29 cellular contexts compared by ENCODE assay signal in the genomic region with DNA sequence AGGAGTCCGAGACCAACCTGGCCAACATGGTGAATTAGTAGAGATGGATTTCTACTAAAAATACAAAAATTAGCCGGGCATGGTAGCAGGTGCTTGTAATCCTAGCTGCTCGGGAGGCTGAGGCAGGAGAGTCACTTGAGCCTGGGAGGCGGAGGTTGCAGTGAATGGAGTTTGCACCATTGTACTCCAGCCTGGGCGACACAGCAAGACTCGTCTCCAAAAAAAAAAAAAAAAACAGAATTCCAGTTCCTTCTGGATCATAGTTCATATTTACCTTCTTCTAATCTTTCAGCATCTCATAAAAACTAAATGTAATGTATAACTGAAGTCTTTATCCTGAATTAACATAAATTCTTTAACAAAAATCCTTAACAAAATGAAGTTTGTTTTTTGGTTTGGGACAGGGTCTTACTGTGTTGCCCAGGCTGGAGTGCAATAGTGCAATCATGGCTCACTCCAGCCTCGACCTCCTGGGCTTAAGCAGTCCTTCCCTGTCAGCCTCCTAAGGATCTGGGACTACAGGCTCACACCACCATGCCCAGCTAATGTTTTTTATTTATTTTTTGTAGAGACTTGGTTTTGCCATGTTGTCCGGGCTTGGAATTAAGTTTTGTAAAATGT.
"Had no signal": no experiment of that assay in that cellular context is flagged by ENCODE, and none has a peak within 500 bp of the region (broad histone marks: within the 10 kb centered on the region; RNA-seq: fewer than 3 reads in every experiment).

No MANE protein-coding gene starts in this region.

- H3K27ac Mint-ChIP-seq: activated naive CD4-positive, alpha-beta T cell treated with anti-CD3 and anti-CD28 coated beads, Interleukin-2, amount 50 U/mL, for 72 hours; activated T-helper 17 cell treated with anti-CD3 and anti-CD28 coated beads, Interleukin-2, amount 50 U/mL, for 72 hours; progenitor cell of endocrine pancreas; T-helper 1 cell treated with Interleukin-12 subunit alpha and Interleukin-12 subunit beta and Interleukin-4 antibody, amounts not matched to agents 30 μg/mL and 1 μg/mL, for 36 hours; type B pancreatic cell had no signal

- H3K4me3 Mint-ChIP-seq: activated T-helper 17 cell treated with anti-CD3 and anti-CD28 coated beads, Interleukin-2, amount 50 U/mL, for 72 hours; naive B cell; T-helper 1 cell treated with Interleukin-12 subunit alpha and Interleukin-12 subunit beta and Interleukin-4 antibody, amounts not matched to agents 30 μg/mL and 1 μg/mL, for 36 hours; type B pancreatic cell had no signal

- H3K27me3 Mint-ChIP-seq: activated T-helper 17 cell treated with anti-CD3 and anti-CD28 coated beads, Interleukin-2, amount 50 U/mL, for 72 hours; naive B cell; progenitor cell of endocrine pancreas; type B pancreatic cell had no signal

- ATAC-seq: activated naive CD4-positive, alpha-beta T cell treated with anti-CD3 and anti-CD28 coated beads, Interleukin-2, amount 50 U/mL, for 72 hours; activated T-helper 17 cell treated with anti-CD3 and anti-CD28 coated beads, Interleukin-2, amount 50 U/mL, for 72 hours; body of pancreas; left lung; lower lobe of right lung had no signal

- H3K9me3 Mint-ChIP-seq: activated naive CD4-positive, alpha-beta T cell treated with anti-CD3 and anti-CD28 coated beads, Interleukin-2, amount 50 U/mL, for 72 hours; activated T-helper 17 cell treated with anti-CD3 and anti-CD28 coated beads, Interleukin-2, amount 50 U/mL, for 72 hours; naive B cell; T-helper 1 cell treated with Interleukin-12 subunit alpha and Interleukin-12 subunit beta and Interleukin-4 antibody, amounts not matched to agents 30 μg/mL and 1 μg/mL, for 36 hours; type B pancreatic cell had no signal

- H3K4me1 Mint-ChIP-seq: activated T-helper 17 cell treated with anti-CD3 and anti-CD28 coated beads, Interleukin-2, amount 50 U/mL, for 72 hours; naive B cell had no signal

- DNase-seq: activated CD4-positive, alpha-beta T cell treated with anti-CD3 and anti-CD28 coated beads, Interleukin-2, amount 50 U/mL, for 1 hour; activated CD4-positive, CD25-positive, alpha-beta regulatory T cell treated with anti-CD3 and anti-CD28 coated beads, Interleukin-2, amount 50 U/mL, for 72 hours; activated CD8-positive, alpha-beta memory T cell treated with anti-CD3 and anti-CD28 coated beads for 24 hours; activated gamma-delta T cell treated with Interleukin-2 at 50 U/mL for 16 hours; adrenal gland; aorta; body of pancreas; dorsolateral prefrontal cortex; effector memory CD4-positive, alpha-beta T cell; kidney glomerular epithelial cell; left lung; lower lobe of right lung; mesendoderm; naive B cell; ovary; retina; sigmoid colon; SK-N-SH; stimulated activated CD4-positive, alpha-beta T cell treated with anti-CD3 and anti-CD28 coated beads, Interleukin-1b, Interleukin-23, amount 100 ng/mL, for 48 hours; stimulated activated CD4-positive, alpha-beta T cell treated with anti-CD3 and anti-CD28 coated beads, Interleukin-4, amount 100 ng/mL, for 4 hours; stimulated activated CD8-positive, alpha-beta memory T cell treated with anti-CD3 and anti-CD28 coated beads, Interleukin-4, amount 100 ng/mL, for 48 hours; stimulated activated naive CD4-positive, alpha-beta T cell treated with Interleukin-2 at 50 U/mL for 16 hours; SW 1271; uterus had no signal
